ENCODE assay signal across 18 cellular contexts in the genomic region with DNA sequence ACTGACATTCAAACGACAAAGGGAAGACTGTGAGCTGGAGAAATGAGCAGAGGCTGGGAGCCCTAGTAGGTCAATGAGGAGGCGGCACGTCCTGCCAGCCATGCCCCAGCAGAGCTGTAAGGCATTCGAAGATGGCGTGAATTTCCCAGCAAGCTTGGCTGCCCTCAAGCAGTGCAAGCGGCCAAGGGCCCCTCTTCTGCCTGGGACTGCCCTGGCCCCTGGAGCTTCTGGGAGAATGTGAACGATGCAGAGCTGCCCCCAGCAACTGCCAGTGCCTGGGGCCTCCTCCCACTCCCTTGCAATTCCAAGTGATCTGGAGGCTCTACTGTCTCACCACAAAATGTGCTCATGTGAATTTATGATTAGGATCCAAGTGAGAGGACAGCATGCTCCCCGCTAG. TPM values are rescaled to one million over a fixed set of nuclear protein-coding genes. Genes with fewer than 3 reads are reported as not detected.
DNase-seq lines count a peak whose midpoint lies in the region; ATAC-seq and TF ChIP-seq lines count a peak whose summit lies in the region.
"Had no signal": no experiment of that assay in that cellular context is flagged by ENCODE, and none has a peak within 500 bp of the region (broad histone marks: within the 10 kb centered on the region; RNA-seq: fewer than 3 reads in every experiment).

No MANE protein-coding gene starts in this region.

- CTCF ChIA-PET in AG04450 (lab: Charles Lee), result interaction anchor here (1.9 kb wide), 1 partner anchor 24 kb away, joined by 4 read pairs; no protein-coding TSS in a partner anchor

- no peak for TF ChIP-seq CTCF in AG04450 (IDR thresholded peaks at IDR 0.05; ENCODE audit: low read depth, low read length)
- no peak for TF ChIP-seq CTCF in esophagus muscularis mucosa (IDR thresholded peaks at IDR 0.05)

- no peak overlapping the region for H3K4me3 ChIP-seq in AG04450 (ENCODE audit: low read depth, low read length)
- H3K4me3 ChIP-seq in NT2/D1 (ENCODE audit: insufficient read length, low read depth), result no peak overlapping the region
- no peak overlapping the region for H3K4me3 ChIP-seq in esophagus muscularis mucosa
- H3K4me3 ChIP-seq in skeletal muscle satellite cell (ENCODE audit: low read length), result no peak overlapping the region
- H3K4me3 ChIP-seq: adrenal gland, MG63, SJCRH30 had no signal

- DNase-seq in AG04450 (ENCODE audit: low read depth, low spot score) (no peak), NT2/D1 (ENCODE audit: low read depth, low spot score) (no peak), esophagus muscularis mucosa (ENCODE audit: extremely low spot score) (no peak), activated gamma-delta T cell (lab: John Stamatoyannopoulos, UW) (no peak), KG1 (lab: John Stamatoyannopoulos, UW) (no peak)
- DNase-seq: activated B cell treated with CpG ODN at 0.5 μM for 24 hours; MG63; naive thymus-derived CD4-positive, alpha-beta T cell; NCI-H187 treated with DMSO at 0.1 percent for 48 hours; NCI-H510A; stimulated activated naive B cell treated with anti-CD40 and anti-IgM and Interleukin-4, amounts not matched to agents 10 μg/mL and 1 μg/mL and 100 μg/mL, for 72 hours; T-helper 2 cell had no signal

- POLR2A ChIA-PET in AG04450 (lab: Yijun Ruan, JAX), result no interaction called here

- H3K9ac ChIP-seq in NT2/D1 (ENCODE audit: insufficient read length, low read depth) (peak overlapping the region; percentile 28), skeletal muscle satellite cell (ENCODE audit: low read depth, low read length) (no peak overlapping the region)
- H3K9ac ChIP-seq: parathyroid adenoma had no signal

- TF ChIP-seq POLR2A in esophagus muscularis mucosa (IDR thresholded peaks at IDR 0.05; ENCODE audit: low read depth), result no peak

- H3K4me2 ChIP-seq in skeletal muscle satellite cell (ENCODE audit: low read length), result peak overlapping the region; percentile 7

- H3K9me3 ChIP-seq in AG04450 (ENCODE audit: control insufficient read depth, insufficient read depth, low read length) (no peaks in the 10 kb centered on the region), NT2/D1 (ENCODE audit: insufficient read depth, low read length) (no peaks in the 10 kb centered on the region; the same call in 1 of the 2 replicates), esophagus muscularis mucosa (no peaks in the 10 kb centered on the region), skeletal muscle satellite cell (replicated peaks; ENCODE audit: low read length) (no peaks in the 10 kb centered on the region)
- H3K9me3 ChIP-seq: adrenal gland, MG63, SJCRH30 had no signal

- WGBS in esophagus muscularis mucosa, result 76% methylated on average over 7 of the region's 8 CpGs

- H3K4me1 ChIP-seq in NT2/D1 (ENCODE audit: insufficient read depth, insufficient read length) (peaks cover 2% of the 10 kb centered on the region), esophagus muscularis mucosa (peaks cover 73 to 93% (median 86%) of the 10 kb centered on the region in 4 donors), skeletal muscle satellite cell (ENCODE audit: control insufficient read depth, insufficient read depth, low read length) (peaks cover 56% of the 10 kb centered on the region)

- H3K36me3 ChIP-seq in NT2/D1 (ENCODE audit: insufficient read depth, insufficient read length, low read length) (peaks cover 33% of the 10 kb centered on the region), esophagus muscularis mucosa (peaks cover 13 to 30% (median 25%) of the 10 kb centered on the region in 4 donors), skeletal muscle satellite cell (ENCODE audit: insufficient read depth, low read length) (peaks cover 22% of the 10 kb centered on the region)

- intact Hi-C loops in esophagus muscularis mucosa (cut with DNase I), result no loop called here

- H3K27ac ChIP-seq in AG04450 (ENCODE audit: low read depth, low read length) (peak overlapping the region; percentile 21), esophagus muscularis mucosa (replicated peaks in 1 of 4) (peak overlapping the region; percentile 69 to 98 (median 74))
- H3K27ac ChIP-seq: SJCRH30 had no signal

- H3K27me3 ChIP-seq in AG04450 (ENCODE audit: control insufficient read depth, insufficient read depth, low read length) (no peaks in the 10 kb centered on the region), NT2/D1 (ENCODE audit: insufficient read depth, insufficient read length) (peaks cover 11% of the 10 kb centered on the region), esophagus muscularis mucosa (no peaks in the 10 kb centered on the region), skeletal muscle satellite cell (ENCODE audit: control insufficient read depth, insufficient read depth, low read length) (no peaks in the 10 kb centered on the region)
- H3K27me3 ChIP-seq: adrenal gland, MG63, SJCRH30 had no signal

- ATAC-seq in HG03354 (IDR thresholded peaks at IDR 0.05; ENCODE audit: poor library complexity, severe bottlenecking, unreplicated experiment), result no peak
- ATAC-seq in GM21423 (IDR thresholded peaks at IDR 0.05; ENCODE audit: unreplicated experiment), result no peak
- ATAC-seq: naive thymus-derived CD4-positive, alpha-beta T cell; stimulated activated naive B cell treated with anti-CD40 and anti-IgM and Interleukin-4, amounts not matched to agents 10 μg/mL and 1 μg/mL and 100 μg/mL, for 72 hours had no signal

- no peak for TF ChIP-seq EP300 in esophagus muscularis mucosa (IDR thresholded peaks at IDR 0.05)

RNA-seq across cellular contexts. Expression of a gene that starts 4.3 kb away (rescaled TPM):
- 17.7 and 21.2 TPM in 2 replicates for polyA plus RNA-seq in AG04450 (2011; rRNA removed)
- polyA minus RNA-seq in AG04450 (2011; rRNA and poly(A)+ RNA removed), result 11.4 and 12.0 TPM in 2 replicates
- 10 to 100 TPM; 30.3 to 88.5 (median 74.1) TPM for total RNA-seq in esophagus muscularis mucosa
- 36.0 and 38.3 TPM in 2 replicates for total RNA-seq in skeletal muscle satellite cell (2012; rRNA removed)

RNA-seq across cellular contexts. Expression of a gene that starts 34.2 kb away (rescaled TPM):
- polyA plus RNA-seq in AG04450 (2011; rRNA removed), result 10.3 and 13.2 TPM in 2 replicates
- polyA minus RNA-seq in AG04450 (2011; rRNA and poly(A)+ RNA removed), result 15.9 and 21.4 TPM in 2 replicates
- 10 to 100 TPM; 12.3 to 27.5 (median 20.4) TPM for total RNA-seq in esophagus muscularis mucosa
- total RNA-seq in skeletal muscle satellite cell (2012; rRNA removed), result 19.0 and 23.2 TPM in 2 replicates
